Comparison of ENCODE assay signal across 25 cellular contexts in genomic region chrX:132704769-132705168, GRCh38.
DNase-seq lines count a peak whose midpoint lies in the region; ATAC-seq and TF ChIP-seq lines count a peak whose summit lies in the region.
"Had no signal": no experiment of that assay in that cellular context is flagged by ENCODE, and none has a peak within 500 bp of the region (broad histone marks: within the 10 kb centered on the region; RNA-seq: fewer than 3 reads in every experiment).

No MANE protein-coding gene starts in this region.

- intact Hi-C loops in natural killer cell (cut with micrococcal nuclease) = no loop called here

- H3K9me2 ChIP-seq in GM23338 (ENCODE audit: insufficient read depth) = no peaks in the 10 kb centered on the region

- H3K27me3 Mint-ChIP-seq in GM23338 (ENCODE audit: insufficient read depth, low read depth, poor library complexity) (no peaks in the 10 kb centered on the region), natural killer cell (ENCODE audit: low read depth in 2 of 2) (peaks cover 9 to 48% of the 10 kb centered on the region in 2 donors)
- H3K27me3 Mint-ChIP-seq in activated CD4-positive, alpha-beta memory T cell treated with anti-CD3 and anti-CD28 coated beads, Interleukin-2, amount 10 ng/mL, durations not matched to agents 7 days and 5 days = peaks cover 8% of the 10 kb centered on the region

- no peaks in the 10 kb centered on the region for H4K20me1 ChIP-seq in GM23338 (replicated peaks; ENCODE audit: insufficient read depth)

- peaks cover 2% of the 10 kb centered on the region for H3K79me1 ChIP-seq in neuronal stem cell (ENCODE audit: low read depth, low read length)

- no peak overlapping the region for H2BK5ac ChIP-seq in neuronal stem cell (ENCODE audit: low read length)

- no peaks in the 10 kb centered on the region for H3K9me3 ChIP-seq in neuronal stem cell (replicated peaks in 1 of 2; ENCODE audit: control insufficient read depth in 2 of 2, insufficient read depth in 1 of 2, low read depth in 1 of 2, low read length in 2 of 2)
- H3K9me3 ChIP-seq: Peyer's patch had no signal

- H3F3A ChIP-seq in GM23338 (replicated peaks; ENCODE audit: low read depth) = no peaks in the 10 kb centered on the region

- H3K23ac ChIP-seq in neuronal stem cell (ENCODE audit: low read depth, low read length, poor library complexity) = no peak overlapping the region

- H3K4me2 ChIP-seq in GM23338 (no peak overlapping the region; the same call in 1 of the 2 replicates), neuronal stem cell (ENCODE audit: insufficient read depth, low read length, poor library complexity, severe bottlenecking) (no peak overlapping the region)
- H3K4me2 ChIP-seq: KMS-11 had no signal

- H3K18ac ChIP-seq in neuronal stem cell (ENCODE audit: low read length) = no peak overlapping the region

- H3K27ac Mint-ChIP-seq in GM23338 (no peak overlapping the region), natural killer cell (no peak overlapping the region)
- H3K27ac Mint-ChIP-seq in activated CD4-positive, alpha-beta memory T cell treated with anti-CD3 and anti-CD28 coated beads, Interleukin-2, amount 10 ng/mL, durations not matched to agents 7 days and 5 days = no peak overlapping the region
- H3K27ac Mint-ChIP-seq: CD8-positive, alpha-beta T cell had no signal

- H3K9ac ChIP-seq in neuronal stem cell (ENCODE audit: low read depth, low read length, poor library complexity) = no peak overlapping the region
- H3K9ac ChIP-seq: KMS-11 had no signal

- no peaks in the 10 kb centered on the region for H3K36me3 Mint-ChIP-seq in GM23338 (ENCODE audit: low read depth)
- no peaks in the 10 kb centered on the region for H3K36me3 Mint-ChIP-seq in natural killer cell
- no peaks in the 10 kb centered on the region for H3K36me3 Mint-ChIP-seq in activated CD4-positive, alpha-beta memory T cell treated with anti-CD3 and anti-CD28 coated beads, Interleukin-2, amount 10 ng/mL, durations not matched to agents 7 days and 5 days (ENCODE audit: low read depth)
- H3K36me3 Mint-ChIP-seq: CD8-positive, alpha-beta T cell had no signal

- TF ChIP-seq CTCF in GM23338 (conservative IDR thresholded peaks at IDR 0.05; ENCODE audit: low read depth in 2 of 2) = no peak
- no peak for TF ChIP-seq CTCF in RWPE1 (conservative IDR thresholded peaks at IDR 0.05; ENCODE audit: low read depth)
- TF ChIP-seq CTCF in natural killer cell (IDR thresholded peaks at IDR 0.05) = no peak

- ATAC-seq in GM23338 (no peak), natural killer cell (no peak)
- ATAC-seq: CD8-positive, alpha-beta T cell; HCT116 had no signal

- H3K4me1 Mint-ChIP-seq in GM23338 (peaks cover 18% of the 10 kb centered on the region), natural killer cell (no peaks in the 10 kb centered on the region)
- no peaks in the 10 kb centered on the region for H3K4me1 Mint-ChIP-seq in activated CD4-positive, alpha-beta memory T cell treated with anti-CD3 and anti-CD28 coated beads, Interleukin-2, amount 10 ng/mL, durations not matched to agents 7 days and 5 days

- CTCF ChIA-PET in RWPE1 (lab: Yijun Ruan, JAX) = interaction anchor here (0.6 kb wide), 1 partner anchor 289 kb away, joined by 5 read pairs; no protein-coding TSS in a partner anchor
- CTCF ChIA-PET in activated CD4-positive, alpha-beta memory T cell treated with anti-CD3 and anti-CD28 coated beads, Interleukin-2, amount 10 ng/mL, durations not matched to agents 7 days and 5 days (lab: Charles Lee) = no interaction called here

- POLR2A ChIA-PET in RWPE1 (lab: Yijun Ruan, JAX; ENCODE audit: low non-redundant PET) = no interaction called here
- POLR2A ChIA-PET in activated CD4-positive, alpha-beta memory T cell treated with anti-CD3 and anti-CD28 coated beads, Interleukin-2, amount 10 ng/mL, durations not matched to agents 7 days and 5 days (lab: Charles Lee) = no interaction called here

- no peak overlapping the region for H2BK12ac ChIP-seq in neuronal stem cell (ENCODE audit: low read length)

- no peak overlapping the region for H4K91ac ChIP-seq in neuronal stem cell (ENCODE audit: low read depth, low read length, poor library complexity)

- no peaks in the 10 kb centered on the region for H3K9me3 Mint-ChIP-seq in GM23338
- H3K9me3 Mint-ChIP-seq in natural killer cell = no peaks in the 10 kb centered on the region
- H3K9me3 Mint-ChIP-seq in activated CD4-positive, alpha-beta memory T cell treated with anti-CD3 and anti-CD28 coated beads, Interleukin-2, amount 10 ng/mL, durations not matched to agents 7 days and 5 days = no peaks in the 10 kb centered on the region
- H3K9me3 Mint-ChIP-seq: CD8-positive, alpha-beta T cell had no signal

- no peak overlapping the region for H3K14ac ChIP-seq in neuronal stem cell (ENCODE audit: low read length)

- no peak overlapping the region for H2AK5ac ChIP-seq in neuronal stem cell (ENCODE audit: low read depth, low read length)

- H3K27me3 ChIP-seq in GM23338 (ENCODE audit: insufficient read depth) (no peaks in the 10 kb centered on the region), neuronal stem cell (ENCODE audit: control insufficient read depth in 3 of 3, insufficient read depth in 3 of 3, low read depth in 1 of 3, low read length in 3 of 3) (peaks cover 0 to 47% (median 0%) of the 10 kb centered on the region in 3 experiments)
- H3K27me3 ChIP-seq: Peyer's patch had no signal

- H3K79me2 ChIP-seq in GM23338 (replicated peaks; ENCODE audit: insufficient read depth) = no peaks in the 10 kb centered on the region

- H3K27ac ChIP-seq in GM23338 (ENCODE audit: low read depth) = no peak overlapping the region
- peak overlapping the region; percentile 79 for H3K27ac ChIP-seq in neuronal stem cell (replicated peaks; ENCODE audit: low read length)
- H3K27ac ChIP-seq in RWPE1 = no peak overlapping the region
- H3K27ac ChIP-seq: KMS-11, Peyer's patch had no signal

- no peak overlapping the region for H2BK120ac ChIP-seq in neuronal stem cell (ENCODE audit: low read depth, low read length)

- no peak overlapping the region for H3K4ac ChIP-seq in neuronal stem cell (ENCODE audit: low read length)

- H3K4me3 ChIP-seq in GM23338 = no peak overlapping the region
- no peak overlapping the region for H3K4me3 ChIP-seq in neuronal stem cell (ENCODE audit: low read length in 2 of 2)
- H3K4me3 ChIP-seq: Peyer's patch had no signal

- H3K4me3 Mint-ChIP-seq in GM23338 (no peak overlapping the region), natural killer cell (no peak overlapping the region)
- H3K4me3 Mint-ChIP-seq in activated CD4-positive, alpha-beta memory T cell treated with anti-CD3 and anti-CD28 coated beads, Interleukin-2, amount 10 ng/mL, durations not matched to agents 7 days and 5 days = no peak overlapping the region
- H3K4me3 Mint-ChIP-seq: CD8-positive, alpha-beta T cell had no signal

- H3K36me3 ChIP-seq in GM23338 (ENCODE audit: insufficient read depth) = no peaks in the 10 kb centered on the region
- no peaks in the 10 kb centered on the region for H3K36me3 ChIP-seq in neuronal stem cell (replicated peaks in 1 of 2; ENCODE audit: control insufficient read depth in 2 of 2, insufficient read depth in 2 of 2, low read length in 2 of 2)
- H3K36me3 ChIP-seq: Peyer's patch had no signal

- no CpG with 5 or more reads among the region's 2 CpGs for WGBS in neuronal stem cell (ENCODE audit: extremely low coverage in 2 of 2, insufficient read length in 2 of 2, insufficient replicate concordance in 1 of 2), 2 donors

- H3K4me1 ChIP-seq in GM23338 (ENCODE audit: insufficient read depth) (no peaks in the 10 kb centered on the region), neuronal stem cell (ENCODE audit: control insufficient read depth in 2 of 2, insufficient read depth in 1 of 2, low read depth in 1 of 2, low read length in 2 of 2) (peaks cover 0 to 8% of the 10 kb centered on the region in 2 donors)
- H3K4me1 ChIP-seq: Peyer's patch had no signal

- no peak overlapping the region for H4K8ac ChIP-seq in neuronal stem cell (ENCODE audit: low read depth, low read length)

- DNase-seq in GM23338 (ENCODE audit: low spot score) (peak; percentile 30), amniotic epithelial cell (ENCODE audit: low read depth) (peak; percentile 7), islet precursor cell (peak; percentile 92), neuronal stem cell (ENCODE audit: low spot score) (peak; percentile 23), RWPE1 (ENCODE audit: low spot score) (no peak), natural killer cell (no peak)
- no peak for DNase-seq in activated CD4-positive, alpha-beta memory T cell treated with anti-CD3 and anti-CD28 coated beads, Interleukin-2, amount 10 ng/mL, durations not matched to agents 7 days and 5 days
- DNase-seq in activated CD4-positive, alpha-beta T cell treated with anti-CD3 and anti-CD28 coated beads for 4 hours = no peak
- DNase-seq: AML-193; C1 segment of cervical spinal cord; CD8-positive, alpha-beta T cell; GDM1; GOT3; IMR-90; MV-4-11; NCI-H1105 treated with DMSO at 0.1 percent for 48 hours; NCI-H1694; NCI-H2081; NCI-H2171; NCI-H345; NCI-H524; NCI-H82; Peyer's patch had no signal

- no peak overlapping the region for H2BK15ac ChIP-seq in neuronal stem cell (ENCODE audit: low read length)

- H2AFZ ChIP-seq in GM23338 = no peak overlapping the region
- H2AFZ ChIP-seq in neuronal stem cell (ENCODE audit: low read length) = no peak overlapping the region

Comparison
In these comparisons a context has a peak if more than half of its experiments do, and no peak if none do; other contexts are left out.
1. DNase-seq: peak in GM23338 (single experiment), amniotic epithelial cell (single experiment), islet precursor cell (single experiment) and neuronal stem cell (single experiment); none in RWPE1 (single experiment), natural killer cell (single experiment), activated CD4-positive, alpha-beta memory T cell treated with anti-CD3 and anti-CD28 coated beads, Interleukin-2, amount 10 ng/mL, durations not matched to agents 7 days and 5 days (single experiment) and activated CD4-positive, alpha-beta T cell treated with anti-CD3 and anti-CD28 coated beads for 4 hours (0 of 2).